Comparison of ENCODE assay signal across 1 cellular context in genomic region chr2:43222472-43223146, GRCh38.
TF ChIP-seq lines count a peak whose summit lies in the region.

No MANE protein-coding gene starts in this region.

TF ChIP-seq in GM23338, 12 proteins besides CTCF, POLR2A, EP300 and RAD21 (continued from another document):
- TF ChIP-seq, protein P1, sequence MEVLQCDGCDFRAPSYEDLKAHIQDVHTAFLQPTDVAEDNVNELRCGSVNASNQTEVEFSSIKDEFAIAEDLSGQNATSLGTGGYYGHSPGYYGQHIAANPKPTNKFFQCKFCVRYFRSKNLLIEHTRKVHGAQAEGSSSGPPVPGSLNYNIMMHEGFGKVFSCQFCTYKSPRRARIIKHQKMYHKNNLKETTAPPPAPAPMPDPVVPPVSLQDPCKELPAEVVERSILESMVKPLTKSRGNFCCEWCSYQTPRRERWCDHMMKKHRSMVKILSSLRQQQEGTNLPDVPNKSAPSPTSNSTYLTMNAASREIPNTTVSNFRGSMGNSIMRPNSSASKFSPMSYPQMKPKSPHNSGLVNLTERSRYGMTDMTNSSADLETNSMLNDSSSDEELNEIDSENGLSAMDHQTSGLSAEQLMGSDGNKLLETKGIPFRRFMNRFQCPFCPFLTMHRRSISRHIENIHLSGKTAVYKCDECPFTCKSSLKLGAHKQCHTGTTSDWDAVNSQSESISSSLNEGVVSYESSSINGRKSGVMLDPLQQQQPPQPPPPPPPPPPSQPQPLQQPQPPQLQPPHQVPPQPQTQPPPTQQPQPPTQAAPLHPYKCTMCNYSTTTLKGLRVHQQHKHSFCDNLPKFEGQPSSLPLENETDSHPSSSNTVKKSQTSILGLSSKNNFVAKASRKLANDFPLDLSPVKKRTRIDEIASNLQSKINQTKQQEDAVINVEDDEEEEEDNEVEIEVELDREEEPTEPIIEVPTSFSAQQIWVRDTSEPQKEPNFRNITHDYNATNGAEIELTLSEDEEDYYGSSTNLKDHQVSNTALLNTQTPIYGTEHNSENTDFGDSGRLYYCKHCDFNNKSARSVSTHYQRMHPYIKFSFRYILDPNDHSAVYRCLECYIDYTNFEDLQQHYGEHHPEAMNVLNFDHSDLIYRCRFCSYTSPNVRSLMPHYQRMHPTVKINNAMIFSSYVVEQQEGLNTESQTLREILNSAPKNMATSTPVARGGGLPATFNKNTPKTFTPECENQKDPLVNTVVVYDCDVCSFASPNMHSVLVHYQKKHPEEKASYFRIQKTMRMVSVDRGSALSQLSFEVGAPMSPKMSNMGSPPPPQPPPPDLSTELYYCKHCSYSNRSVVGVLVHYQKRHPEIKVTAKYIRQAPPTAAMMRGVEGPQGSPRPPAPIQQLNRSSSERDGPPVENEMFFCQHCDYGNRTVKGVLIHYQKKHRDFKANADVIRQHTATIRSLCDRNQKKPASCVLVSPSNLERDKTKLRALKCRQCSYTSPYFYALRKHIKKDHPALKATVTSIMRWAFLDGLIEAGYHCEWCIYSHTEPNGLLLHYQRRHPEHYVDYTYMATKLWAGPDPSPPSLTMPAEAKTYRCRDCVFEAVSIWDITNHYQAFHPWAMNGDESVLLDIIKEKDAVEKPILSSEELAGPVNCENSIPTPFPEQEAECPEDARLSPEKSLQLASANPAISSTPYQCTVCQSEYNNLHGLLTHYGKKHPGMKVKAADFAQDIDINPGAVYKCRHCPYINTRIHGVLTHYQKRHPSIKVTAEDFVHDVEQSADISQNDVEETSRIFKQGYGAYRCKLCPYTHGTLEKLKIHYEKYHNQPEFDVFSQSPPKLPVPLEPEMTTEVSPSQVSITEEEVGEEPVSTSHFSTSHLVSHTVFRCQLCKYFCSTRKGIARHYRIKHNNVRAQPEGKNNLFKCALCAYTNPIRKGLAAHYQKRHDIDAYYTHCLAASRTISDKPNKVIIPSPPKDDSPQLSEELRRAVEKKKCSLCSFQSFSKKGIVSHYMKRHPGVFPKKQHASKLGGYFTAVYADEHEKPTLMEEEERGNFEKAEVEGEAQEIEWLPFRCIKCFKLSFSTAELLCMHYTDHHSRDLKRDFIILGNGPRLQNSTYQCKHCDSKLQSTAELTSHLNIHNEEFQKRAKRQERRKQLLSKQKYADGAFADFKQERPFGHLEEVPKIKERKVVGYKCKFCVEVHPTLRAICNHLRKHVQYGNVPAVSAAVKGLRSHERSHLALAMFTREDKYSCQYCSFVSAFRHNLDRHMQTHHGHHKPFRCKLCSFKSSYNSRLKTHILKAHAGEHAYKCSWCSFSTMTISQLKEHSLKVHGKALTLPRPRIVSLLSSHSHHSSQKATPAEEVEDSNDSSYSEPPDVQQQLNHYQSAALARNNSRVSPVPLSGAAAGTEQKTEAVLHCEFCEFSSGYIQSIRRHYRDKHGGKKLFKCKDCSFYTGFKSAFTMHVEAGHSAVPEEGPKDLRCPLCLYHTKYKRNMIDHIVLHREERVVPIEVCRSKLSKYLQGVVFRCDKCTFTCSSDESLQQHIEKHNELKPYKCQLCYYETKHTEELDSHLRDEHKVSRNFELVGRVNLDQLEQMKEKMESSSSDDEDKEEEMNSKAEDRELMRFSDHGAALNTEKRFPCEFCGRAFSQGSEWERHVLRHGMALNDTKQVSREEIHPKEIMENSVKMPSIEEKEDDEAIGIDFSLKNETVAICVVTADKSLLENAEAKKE (CRISPR knock-in tag; IDR thresholded peaks at IDR 0.05): no peak
- TF ChIP-seq EZH2phosphoT487 (IDR thresholded peaks at IDR 0.05; ENCODE audit: unreplicated experiment): no peak
- TF ChIP-seq EZH2 (IDR thresholded peaks at IDR 0.05; ENCODE audit: low read depth, unreplicated experiment): no peak
- TF ChIP-seq REST (IDR thresholded peaks at IDR 0.05; ENCODE audit: unreplicated experiment): no peak
- TF ChIP-seq, protein P2, sequence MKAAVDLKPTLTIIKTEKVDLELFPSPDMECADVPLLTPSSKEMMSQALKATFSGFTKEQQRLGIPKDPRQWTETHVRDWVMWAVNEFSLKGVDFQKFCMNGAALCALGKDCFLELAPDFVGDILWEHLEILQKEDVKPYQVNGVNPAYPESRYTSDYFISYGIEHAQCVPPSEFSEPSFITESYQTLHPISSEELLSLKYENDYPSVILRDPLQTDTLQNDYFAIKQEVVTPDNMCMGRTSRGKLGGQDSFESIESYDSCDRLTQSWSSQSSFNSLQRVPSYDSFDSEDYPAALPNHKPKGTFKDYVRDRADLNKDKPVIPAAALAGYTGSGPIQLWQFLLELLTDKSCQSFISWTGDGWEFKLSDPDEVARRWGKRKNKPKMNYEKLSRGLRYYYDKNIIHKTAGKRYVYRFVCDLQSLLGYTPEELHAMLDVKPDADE (IDR thresholded peaks at IDR 0.05): no peak
- TF ChIP-seq POLR2AphosphoS5 (IDR thresholded peaks at IDR 0.05; ENCODE audit: low read depth): no peak
- TF ChIP-seq STAT1 (IDR thresholded peaks at IDR 0.05; ENCODE audit: unreplicated experiment): no peak
- TF ChIP-seq ZNF114 (CRISPR knock-in tag; IDR thresholded peaks at IDR 0.05): no peak
- no peak for TF ChIP-seq NANOG (IDR thresholded peaks at IDR 0.05; ENCODE audit: borderline replicate concordance)
- no peak for TF ChIP-seq JUNB (IDR thresholded peaks at IDR 0.05; ENCODE audit: unreplicated experiment)
- TF ChIP-seq CREB1 (CRISPR knock-in tag; IDR thresholded peaks at IDR 0.05; ENCODE audit: low read depth): no peak
